Comparison of ENCODE assay signal across 8 cellular contexts in genomic region chr4:7970031-7970946, GRCh38. TPM values are rescaled to one million over a fixed set of nuclear protein-coding genes. Genes with fewer than 3 reads are reported as not detected.
A peak's percentile ranks its signal among the peaks of the same experiment; 100 is the strongest.
DNase-seq lines count a peak whose midpoint lies in the region; ATAC-seq and TF ChIP-seq lines count a peak whose summit lies in the region.

No MANE protein-coding gene starts in this region.

- no peak for TF ChIP-seq CTCF in AG10803 (conservative IDR thresholded peaks at IDR 0.05; ENCODE audit: low read length)

- H3K4me3 ChIP-seq in AG10803 (ENCODE audit: low read length) (no peak overlapping the region), HUES64 (ENCODE audit: low read length) (no peak overlapping the region)

- DNase-seq in AG10803 (ENCODE audit: low read depth) (peak; percentile 39), iris pigment epithelial cell (ENCODE audit: low read depth) (peak; percentile 78), NCI-H748 treated with DMSO at 0.1 percent for 48 hours (lab: John Stamatoyannopoulos, UW) (no peak), head of caudate nucleus (no peak)
- peak; percentile 29 for DNase-seq in activated naive CD4-positive, alpha-beta T cell treated with anti-CD3 and anti-CD28 coated beads, Interleukin-2, amount 50 U/mL, for 16 hours
- DNase-seq in stimulated activated CD8-positive, alpha-beta memory T cell treated with anti-CD3 and anti-CD28 coated beads, Interleukin-4, amount 100 ng/mL, for 48 hours, result peak; percentile 74

- ATAC-seq in GM19452 (IDR thresholded peaks at IDR 0.05; ENCODE audit: unreplicated experiment), result peak; percentile 61

- peaks cover 13% of the 10 kb centered on the region for H3K4me1 ChIP-seq in HUES64 (ENCODE audit: insufficient read depth, low read length)

- 69% methylated on average over 18 of the region's 18 CpGs for WGBS in HUES64

- intact Hi-C loops in head of caudate nucleus (cut with DNase I), result no loop called here

- no peaks in the 10 kb centered on the region for H3K9me3 ChIP-seq in HUES64 (ENCODE audit: insufficient read depth, low read depth, low read length)

- H3K27me3 ChIP-seq in HUES64 (ENCODE audit: insufficient read depth, low read length), result no peaks in the 10 kb centered on the region

- peak overlapping the region; percentile 12; the same call in 1 of the 2 replicates for H3K27ac ChIP-seq in HUES64 (ENCODE audit: low read depth, low read length)

- no peaks in the 10 kb centered on the region for H3K36me3 ChIP-seq in HUES64 (ENCODE audit: insufficient read depth, low read length)

- no peak overlapping the region; the same call in 1 of the 2 replicates for H3K9ac ChIP-seq in HUES64 (ENCODE audit: low read depth, low read length)

RNA-seq across cellular contexts. Expression of gene AFAP1, which starts 30.6 kb away (rescaled TPM):
- polyA plus RNA-seq in HUES64 (2013, experiment 1 of 2), result 6.5 TPM
- 8.5 TPM for polyA plus RNA-seq in HUES64 (2013, experiment 2 of 2)

Comparison
In these comparisons a context has a peak if more than half of its experiments do, and no peak if none do; other contexts are left out.
1. DNase-seq: peak in AG10803 (single experiment), activated naive CD4-positive, alpha-beta T cell treated with anti-CD3 and anti-CD28 coated beads, Interleukin-2, amount 50 U/mL, for 16 hours (single experiment), iris pigment epithelial cell (single experiment) and stimulated activated CD8-positive, alpha-beta memory T cell treated with anti-CD3 and anti-CD28 coated beads, Interleukin-4, amount 100 ng/mL, for 48 hours (single experiment); none in NCI-H748 treated with DMSO at 0.1 percent for 48 hours (single experiment) and head of caudate nucleus (0 of 42).